In genomic region chr5:82591021-82591515, GRCh38 we compare ENCODE assay signal across 1 cellular context.
TF ChIP-seq lines count a peak whose summit lies in the region.

No MANE protein-coding gene starts in this region.

TF ChIP-seq in H1, 55 proteins besides CTCF, POLR2A, EP300 and RAD21 (continued from another document):
- TF ChIP-seq, protein P1, sequence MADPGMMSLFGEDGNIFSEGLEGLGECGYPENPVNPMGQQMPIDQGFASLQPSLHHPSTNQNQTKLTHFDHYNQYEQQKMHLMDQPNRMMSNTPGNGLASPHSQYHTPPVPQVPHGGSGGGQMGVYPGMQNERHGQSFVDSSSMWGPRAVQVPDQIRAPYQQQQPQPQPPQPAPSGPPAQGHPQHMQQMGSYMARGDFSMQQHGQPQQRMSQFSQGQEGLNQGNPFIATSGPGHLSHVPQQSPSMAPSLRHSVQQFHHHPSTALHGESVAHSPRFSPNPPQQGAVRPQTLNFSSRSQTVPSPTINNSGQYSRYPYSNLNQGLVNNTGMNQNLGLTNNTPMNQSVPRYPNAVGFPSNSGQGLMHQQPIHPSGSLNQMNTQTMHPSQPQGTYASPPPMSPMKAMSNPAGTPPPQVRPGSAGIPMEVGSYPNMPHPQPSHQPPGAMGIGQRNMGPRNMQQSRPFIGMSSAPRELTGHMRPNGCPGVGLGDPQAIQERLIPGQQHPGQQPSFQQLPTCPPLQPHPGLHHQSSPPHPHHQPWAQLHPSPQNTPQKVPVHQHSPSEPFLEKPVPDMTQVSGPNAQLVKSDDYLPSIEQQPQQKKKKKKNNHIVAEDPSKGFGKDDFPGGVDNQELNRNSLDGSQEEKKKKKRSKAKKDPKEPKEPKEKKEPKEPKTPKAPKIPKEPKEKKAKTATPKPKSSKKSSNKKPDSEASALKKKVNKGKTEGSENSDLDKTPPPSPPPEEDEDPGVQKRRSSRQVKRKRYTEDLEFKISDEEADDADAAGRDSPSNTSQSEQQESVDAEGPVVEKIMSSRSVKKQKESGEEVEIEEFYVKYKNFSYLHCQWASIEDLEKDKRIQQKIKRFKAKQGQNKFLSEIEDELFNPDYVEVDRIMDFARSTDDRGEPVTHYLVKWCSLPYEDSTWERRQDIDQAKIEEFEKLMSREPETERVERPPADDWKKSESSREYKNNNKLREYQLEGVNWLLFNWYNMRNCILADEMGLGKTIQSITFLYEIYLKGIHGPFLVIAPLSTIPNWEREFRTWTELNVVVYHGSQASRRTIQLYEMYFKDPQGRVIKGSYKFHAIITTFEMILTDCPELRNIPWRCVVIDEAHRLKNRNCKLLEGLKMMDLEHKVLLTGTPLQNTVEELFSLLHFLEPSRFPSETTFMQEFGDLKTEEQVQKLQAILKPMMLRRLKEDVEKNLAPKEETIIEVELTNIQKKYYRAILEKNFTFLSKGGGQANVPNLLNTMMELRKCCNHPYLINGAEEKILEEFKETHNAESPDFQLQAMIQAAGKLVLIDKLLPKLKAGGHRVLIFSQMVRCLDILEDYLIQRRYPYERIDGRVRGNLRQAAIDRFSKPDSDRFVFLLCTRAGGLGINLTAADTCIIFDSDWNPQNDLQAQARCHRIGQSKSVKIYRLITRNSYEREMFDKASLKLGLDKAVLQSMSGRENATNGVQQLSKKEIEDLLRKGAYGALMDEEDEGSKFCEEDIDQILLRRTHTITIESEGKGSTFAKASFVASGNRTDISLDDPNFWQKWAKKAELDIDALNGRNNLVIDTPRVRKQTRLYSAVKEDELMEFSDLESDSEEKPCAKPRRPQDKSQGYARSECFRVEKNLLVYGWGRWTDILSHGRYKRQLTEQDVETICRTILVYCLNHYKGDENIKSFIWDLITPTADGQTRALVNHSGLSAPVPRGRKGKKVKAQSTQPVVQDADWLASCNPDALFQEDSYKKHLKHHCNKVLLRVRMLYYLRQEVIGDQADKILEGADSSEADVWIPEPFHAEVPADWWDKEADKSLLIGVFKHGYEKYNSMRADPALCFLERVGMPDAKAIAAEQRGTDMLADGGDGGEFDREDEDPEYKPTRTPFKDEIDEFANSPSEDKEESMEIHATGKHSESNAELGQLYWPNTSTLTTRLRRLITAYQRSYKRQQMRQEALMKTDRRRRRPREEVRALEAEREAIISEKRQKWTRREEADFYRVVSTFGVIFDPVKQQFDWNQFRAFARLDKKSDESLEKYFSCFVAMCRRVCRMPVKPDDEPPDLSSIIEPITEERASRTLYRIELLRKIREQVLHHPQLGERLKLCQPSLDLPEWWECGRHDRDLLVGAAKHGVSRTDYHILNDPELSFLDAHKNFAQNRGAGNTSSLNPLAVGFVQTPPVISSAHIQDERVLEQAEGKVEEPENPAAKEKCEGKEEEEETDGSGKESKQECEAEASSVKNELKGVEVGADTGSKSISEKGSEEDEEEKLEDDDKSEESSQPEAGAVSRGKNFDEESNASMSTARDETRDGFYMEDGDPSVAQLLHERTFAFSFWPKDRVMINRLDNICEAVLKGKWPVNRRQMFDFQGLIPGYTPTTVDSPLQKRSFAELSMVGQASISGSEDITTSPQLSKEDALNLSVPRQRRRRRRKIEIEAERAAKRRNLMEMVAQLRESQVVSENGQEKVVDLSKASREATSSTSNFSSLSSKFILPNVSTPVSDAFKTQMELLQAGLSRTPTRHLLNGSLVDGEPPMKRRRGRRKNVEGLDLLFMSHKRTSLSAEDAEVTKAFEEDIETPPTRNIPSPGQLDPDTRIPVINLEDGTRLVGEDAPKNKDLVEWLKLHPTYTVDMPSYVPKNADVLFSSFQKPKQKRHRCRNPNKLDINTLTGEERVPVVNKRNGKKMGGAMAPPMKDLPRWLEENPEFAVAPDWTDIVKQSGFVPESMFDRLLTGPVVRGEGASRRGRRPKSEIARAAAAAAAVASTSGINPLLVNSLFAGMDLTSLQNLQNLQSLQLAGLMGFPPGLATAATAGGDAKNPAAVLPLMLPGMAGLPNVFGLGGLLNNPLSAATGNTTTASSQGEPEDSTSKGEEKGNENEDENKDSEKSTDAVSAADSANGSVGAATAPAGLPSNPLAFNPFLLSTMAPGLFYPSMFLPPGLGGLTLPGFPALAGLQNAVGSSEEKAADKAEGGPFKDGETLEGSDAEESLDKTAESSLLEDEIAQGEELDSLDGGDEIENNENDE (IDR thresholded peaks at IDR 0.05; ENCODE audit: insufficient replicate concordance, low read length): peak; percentile 87
- TF ChIP-seq TEAD4 (IDR thresholded peaks at IDR 0.05; ENCODE audit: low read depth, low read length) (peak; percentile 75), POU5F1 (IDR thresholded peaks at IDR 0.05; ENCODE audit: low read depth, low read length) (0 out of 2 replicates have a peak, but pooled peaks have one; percentile 16), HDAC2 (IDR thresholded peaks at IDR 0.05; ENCODE audit: borderline replicate concordance in 1 of 2, low read depth in 2 of 2, low read length in 2 of 2) (peak in 1 of 2 experiments; percentile 84; a peak in 1 of 4 replicates)
